ENCODE assay signal across 20 cellular contexts in the genomic region with DNA sequence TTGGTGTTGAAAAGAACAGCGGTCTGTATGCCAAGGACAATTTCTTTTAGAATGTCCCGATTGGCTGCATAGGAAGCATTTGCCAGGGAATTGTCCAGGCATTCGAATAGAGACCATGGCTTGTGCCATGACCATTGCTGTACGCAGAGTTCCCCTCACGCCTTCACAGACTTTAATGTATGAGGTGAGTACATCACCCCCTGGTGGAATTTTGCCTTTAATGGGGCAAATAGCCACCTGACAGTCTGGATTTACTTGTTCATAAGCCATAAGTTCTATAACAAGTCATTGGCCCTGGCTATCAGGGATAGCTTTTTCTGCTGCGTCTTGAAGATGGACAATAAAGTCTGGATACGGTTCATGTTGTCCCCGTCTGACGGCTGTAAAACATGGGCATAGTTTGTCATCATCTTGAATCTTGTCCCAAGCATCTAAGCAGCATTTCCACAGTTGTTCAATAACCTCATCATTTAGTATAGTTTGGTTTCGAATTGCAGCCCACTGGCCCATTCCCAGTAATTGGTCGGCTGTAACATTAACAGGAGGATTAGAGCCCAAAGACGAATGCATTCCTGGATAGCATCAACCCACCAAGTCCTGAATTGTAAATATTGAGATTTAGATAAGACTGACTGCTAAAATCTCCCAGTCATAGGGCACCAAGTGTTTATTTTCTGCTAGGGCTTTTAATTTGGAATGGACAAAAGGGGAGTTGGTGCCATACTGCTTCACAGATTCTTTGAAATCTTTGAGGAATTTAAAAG.
DNase-seq lines count a peak whose midpoint lies in the region; ATAC-seq and TF ChIP-seq lines count a peak whose summit lies in the region.
"Had no signal": no experiment of that assay in that cellular context is flagged by ENCODE, and none has a peak within 500 bp of the region (broad histone marks: within the 10 kb centered on the region; RNA-seq: fewer than 3 reads in every experiment).

No MANE protein-coding gene starts in this region.

- no peaks in the 10 kb centered on the region for H3K36me3 ChIP-seq in HEK293 (ENCODE audit: control insufficient read depth in 2 of 2, insufficient read depth in 1 of 2, low read length in 2 of 2)
- H3K36me3 ChIP-seq: BLaER1 treated with 17β-estradiol and CSF1 and Interleukin-3, amounts not matched to agents 10 nM and 100 nM; heart left ventricle; left ventricle myocardium inferior; vagina had no signal

- no peak overlapping the region for H3K4me3 ChIP-seq in HEK293 (ENCODE audit: low read depth, low read length)
- H3K4me3 ChIP-seq in fibroblast of villous mesenchyme (ENCODE audit: low read depth, low read length): no peak overlapping the region
- H3K4me3 ChIP-seq: BLaER1 treated with 17β-estradiol and CSF1 and Interleukin-3, amounts not matched to agents 10 nM and 100 nM; heart left ventricle; left ventricle myocardium inferior; vagina had no signal

- POLR2A ChIA-PET in HEK293 (lab: Yijun Ruan, JAX): no interaction called here

- ATAC-seq in HG03097 (IDR thresholded peaks at IDR 0.05; ENCODE audit: low FRiP score, unreplicated experiment): no peak
- ATAC-seq in GM21619 (IDR thresholded peaks at IDR 0.05; ENCODE audit: unreplicated experiment): no peak
- ATAC-seq: activated CD8-positive, alpha-beta T cell treated with anti-CD3 and anti-CD28 coated beads for 36 hours; heart left ventricle had no signal

- CTCF ChIA-PET in HEK293 (lab: Yijun Ruan, JAX): interaction anchor here (1.0 kb wide), 1 partner anchor 12 kb away, joined by 3 read pairs; no protein-coding TSS in a partner anchor

- DNase-seq in NCI-H1436 (lab: John Stamatoyannopoulos, UW) (peak; percentile 4), NCI-H1436 treated with DMSO at 0.1 percent for 48 hours (lab: John Stamatoyannopoulos, UW) (no peak), SK-MEL-5 (ENCODE audit: low read depth, low spot score) (peak; percentile 37), fibroblast of villous mesenchyme (ENCODE audit: low read depth) (peak; percentile 92)
- no peak for DNase-seq in activated naive CD4-positive, alpha-beta T cell treated with Interleukin-2 at 50 U/mL for 16 hours
- DNase-seq: activated CD8-positive, alpha-beta T cell treated with anti-CD3 and anti-CD28 coated beads for 36 hours; activated naive CD4-positive, alpha-beta T cell treated with anti-CD3 and anti-CD28 coated beads for 36 hours; activated T-cell treated with anti-CD3 and anti-CD28 coated beads, Interleukin-2, amount 50 U/mL, for 1 hour; anterior cingulate cortex; cerebellar nuclear complex; effector memory CD4-positive, alpha-beta T cell; heart left ventricle; immature natural killer cell; left ventricle myocardium inferior; Right ventricle myocardium superior had no signal

- TF ChIP-seq CTCF in HEK293 (tag by site-specific recombination; IDR thresholded peaks at IDR 0.05): no peak
- no peak for TF ChIP-seq CTCF in fibroblast of villous mesenchyme (IDR thresholded peaks at IDR 0.05; ENCODE audit: insufficient read depth, low read depth, low read length)

- H3K4me1 ChIP-seq in HEK293 (ENCODE audit: control insufficient read depth, insufficient read depth, low read length): no peaks in the 10 kb centered on the region

- H3K27ac ChIP-seq in HEK293 (ENCODE audit: extremely low read depth, low read depth, low read length): no peak overlapping the region
- H3K27ac ChIP-seq: BLaER1 treated with 17β-estradiol and CSF1 and Interleukin-3, amounts not matched to agents 10 nM and 100 nM; heart left ventricle; left ventricle myocardium inferior; vagina had no signal

- no peaks in the 10 kb centered on the region for H3K9me3 ChIP-seq in HEK293 (ENCODE audit: control insufficient read depth, insufficient read depth, low read depth, low read length)
- H3K9me3 ChIP-seq: BLaER1 treated with 17β-estradiol and CSF1 and Interleukin-3, amounts not matched to agents 10 nM and 100 nM; heart left ventricle; left ventricle myocardium inferior; vagina had no signal

- in situ Hi-C loops in SK-MEL-5 (cut with HindIII; ENCODE audit: low pct_unique_long_range_greater_than_20kb, low sequenced_read_pairs): no loop called here

TF ChIP-seq in HEK293, 187 proteins besides CTCF, POLR2A, EP300 and RAD21:
- TF ChIP-seq TRIM28 (IDR thresholded peaks at IDR 0.05; ENCODE audit: borderline replicate concordance, low read length) (0 out of 2 replicates have a peak, but pooled peaks have one; percentile 25), ZNF707 (tag by site-specific recombination; IDR thresholded peaks at IDR 0.05) (no peak), ZNF654 (tag by site-specific recombination; IDR thresholded peaks at IDR 0.05; ENCODE audit: low read depth) (peak; percentile 35; the same call in 1 of the 2 replicates)
- TF ChIP-seq, protein P1, sequence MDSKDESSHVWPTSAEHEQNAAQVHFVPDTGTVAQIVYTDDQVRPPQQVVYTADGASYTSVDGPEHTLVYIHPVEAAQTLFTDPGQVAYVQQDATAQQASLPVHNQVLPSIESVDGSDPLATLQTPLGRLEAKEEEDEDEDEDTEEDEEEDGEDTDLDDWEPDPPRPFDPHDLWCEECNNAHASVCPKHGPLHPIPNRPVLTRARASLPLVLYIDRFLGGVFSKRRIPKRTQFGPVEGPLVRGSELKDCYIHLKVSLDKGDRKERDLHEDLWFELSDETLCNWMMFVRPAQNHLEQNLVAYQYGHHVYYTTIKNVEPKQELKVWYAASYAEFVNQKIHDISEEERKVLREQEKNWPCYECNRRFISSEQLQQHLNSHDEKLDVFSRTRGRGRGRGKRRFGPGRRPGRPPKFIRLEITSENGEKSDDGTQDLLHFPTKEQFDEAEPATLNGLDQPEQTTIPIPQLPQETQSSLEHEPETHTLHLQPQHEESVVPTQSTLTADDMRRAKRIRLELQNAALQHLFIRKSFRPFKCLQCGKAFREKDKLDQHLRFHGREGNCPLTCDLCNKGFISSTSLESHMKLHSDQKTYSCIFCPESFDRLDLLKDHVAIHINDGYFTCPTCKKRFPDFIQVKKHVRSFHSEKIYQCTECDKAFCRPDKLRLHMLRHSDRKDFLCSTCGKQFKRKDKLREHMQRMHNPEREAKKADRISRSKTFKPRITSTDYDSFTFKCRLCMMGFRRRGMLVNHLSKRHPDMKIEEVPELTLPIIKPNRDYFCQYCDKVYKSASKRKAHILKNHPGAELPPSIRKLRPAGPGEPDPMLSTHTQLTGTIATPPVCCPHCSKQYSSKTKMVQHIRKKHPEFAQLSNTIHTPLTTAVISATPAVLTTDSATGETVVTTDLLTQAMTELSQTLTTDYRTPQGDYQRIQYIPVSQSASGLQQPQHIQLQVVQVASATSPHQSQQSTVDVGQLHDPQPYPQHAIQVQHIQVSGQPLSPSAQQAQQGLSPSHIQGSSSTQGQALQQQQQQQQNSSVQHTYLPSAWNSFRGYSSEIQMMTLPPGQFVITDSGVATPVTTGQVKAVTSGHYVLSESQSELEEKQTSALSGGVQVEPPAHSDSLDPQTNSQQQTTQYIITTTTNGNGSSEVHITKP (tag by site-specific recombination; IDR thresholded peaks at IDR 0.05): no peak
- TF ChIP-seq, protein P2, sequence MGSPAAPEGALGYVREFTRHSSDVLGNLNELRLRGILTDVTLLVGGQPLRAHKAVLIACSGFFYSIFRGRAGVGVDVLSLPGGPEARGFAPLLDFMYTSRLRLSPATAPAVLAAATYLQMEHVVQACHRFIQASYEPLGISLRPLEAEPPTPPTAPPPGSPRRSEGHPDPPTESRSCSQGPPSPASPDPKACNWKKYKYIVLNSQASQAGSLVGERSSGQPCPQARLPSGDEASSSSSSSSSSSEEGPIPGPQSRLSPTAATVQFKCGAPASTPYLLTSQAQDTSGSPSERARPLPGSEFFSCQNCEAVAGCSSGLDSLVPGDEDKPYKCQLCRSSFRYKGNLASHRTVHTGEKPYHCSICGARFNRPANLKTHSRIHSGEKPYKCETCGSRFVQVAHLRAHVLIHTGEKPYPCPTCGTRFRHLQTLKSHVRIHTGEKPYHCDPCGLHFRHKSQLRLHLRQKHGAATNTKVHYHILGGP (tag by site-specific recombination; IDR thresholded peaks at IDR 0.05): peak; percentile 21; the same call in 1 of the 2 replicates

Comparison
In these comparisons a context has a peak if more than half of its experiments do, and no peak if none do; other contexts are left out.
1. DNase-seq: peak in NCI-H1436 (single experiment), SK-MEL-5 (single experiment) and fibroblast of villous mesenchyme (single experiment); none in NCI-H1436 treated with DMSO at 0.1 percent for 48 hours (single experiment) and activated naive CD4-positive, alpha-beta T cell treated with Interleukin-2 at 50 U/mL for 16 hours (single experiment).